In genomic region chr2:160203422-160203821, GRCh38 we compare ENCODE assay signal across 1 cellular context.
TF ChIP-seq lines count a peak whose summit lies in the region.

No MANE protein-coding gene starts in this region.

TF ChIP-seq in A549, 52 proteins besides CTCF, POLR2A, EP300 and RAD21 (continued from another document):
- TF ChIP-seq REST (IDR thresholded peaks at IDR 0.05) (no peak), USF2 (IDR thresholded peaks at IDR 0.05) (no peak), MYC (IDR thresholded peaks at IDR 0.05; ENCODE audit: borderline replicate concordance, low read length) (no peak), RCOR1 (IDR thresholded peaks at IDR 0.05; ENCODE audit: low read depth, low read length) (no peak), KDM1A (IDR thresholded peaks at IDR 0.05; ENCODE audit: low read depth) (no peak), ZSCAN20 (CRISPR knock-in tag; IDR thresholded peaks at IDR 0.05) (no peak), GATA3 (IDR thresholded peaks at IDR 0.05; ENCODE audit: borderline replicate concordance) (no peak), ESRRA (IDR thresholded peaks at IDR 0.05; ENCODE audit: borderline replicate concordance, low read length) (no peak), ZC3H11A (IDR thresholded peaks at IDR 0.05) (no peak), MAX (IDR thresholded peaks at IDR 0.05) (no peak)
